In genomic region chr1:239815074-239815473, GRCh38 we compare ENCODE assay signal across 20 cellular contexts.
A peak's percentile ranks its signal among the peaks of the same experiment; 100 is the strongest.
DNase-seq lines count a peak whose midpoint lies in the region; ATAC-seq and TF ChIP-seq lines count a peak whose summit lies in the region.
"Had no signal": no experiment of that assay in that cellular context is flagged by ENCODE, and none has a peak within 500 bp of the region (broad histone marks: within the 10 kb centered on the region; RNA-seq: fewer than 3 reads in every experiment).

No MANE protein-coding gene starts in this region.

- TF ChIP-seq EP300 in stomach (IDR thresholded peaks at IDR 0.05) = no peak

- intact Hi-C loops in dorsolateral prefrontal cortex (cut with DNase I) (no loop called here), stomach (cut with DNase I; ENCODE audit: low total_unique reads) (no loop called here)

- H3K27ac ChIP-seq in HUES64 (ENCODE audit: low read depth, low read length) = peak overlapping the region; percentile 58
- peak overlapping the region in 36 of 59 donors; percentile 9 to 82 (median 48) for H3K27ac ChIP-seq in dorsolateral prefrontal cortex
- peak overlapping the region in 3 of 5 donors; percentile 15 to 86 (median 67) for H3K27ac ChIP-seq in stomach
- H3K27ac ChIP-seq: BLaER1, left ventricle myocardium inferior, parathyroid adenoma, SK-N-MC, suprapubic skin had no signal

- no peaks in the 10 kb centered on the region for H3K36me3 ChIP-seq in HUES64 (ENCODE audit: insufficient read depth, low read length)
- H3K36me3 ChIP-seq in stomach = no peaks in the 10 kb centered on the region
- H3K36me3 ChIP-seq: BLaER1, left ventricle myocardium inferior, suprapubic skin had no signal

- TF ChIP-seq CTCF in dorsolateral prefrontal cortex (IDR thresholded peaks at IDR 0.05 in 54 of 56, conservative IDR thresholded peaks at IDR 0.05 in 2 of 56; ENCODE audit: low read depth in 1 of 56, partially characterized antibody in 56 of 56) (no peak), stomach (IDR thresholded peaks at IDR 0.05) (no peak)

- H3K27me3 ChIP-seq in HUES64 (ENCODE audit: insufficient read depth, low read length) (no peaks in the 10 kb centered on the region), dorsolateral prefrontal cortex (no peaks in the 10 kb centered on the region), stomach (no peaks in the 10 kb centered on the region)
- H3K27me3 ChIP-seq: BLaER1, suprapubic skin had no signal

- H3K9ac ChIP-seq in HUES64 (ENCODE audit: low read depth, low read length) = no peak overlapping the region
- H3K9ac ChIP-seq: BLaER1, parathyroid adenoma had no signal

- no peaks in the 10 kb centered on the region for H3K9me3 ChIP-seq in HUES64 (ENCODE audit: insufficient read depth, low read depth, low read length)
- H3K9me3 ChIP-seq in stomach = no peaks in the 10 kb centered on the region
- H3K9me3 ChIP-seq: BLaER1, left ventricle myocardium inferior, suprapubic skin had no signal

- no peak for TF ChIP-seq POLR2A in stomach (IDR thresholded peaks at IDR 0.05)

- H3K4me3 ChIP-seq in HUES64 (ENCODE audit: low read length) (no peak overlapping the region), dorsolateral prefrontal cortex (peak overlapping the region in 1 of 59 donors; percentile 13), stomach (no peak overlapping the region)
- H3K4me3 ChIP-seq: BLaER1, left ventricle myocardium inferior, SK-N-MC, suprapubic skin had no signal

- DNase-seq in activated CD4-positive, CD25-positive, alpha-beta regulatory T cell treated with anti-CD3 and anti-CD28 coated beads, Interleukin-2, amount 50 U/mL, for 72 hours = no peak
- no peak for DNase-seq in dorsolateral prefrontal cortex
- no peak for DNase-seq in stomach
- DNase-seq in OCI-M1 (lab: John Stamatoyannopoulos, UW) = no peak
- DNase-seq in activated CD8-positive, alpha-beta memory T cell treated with anti-CD3 and anti-CD28 coated beads for 24 hours = no peak
- no peak for DNase-seq in NCI-H1105 treated with DMSO at 0.1 percent for 48 hours (lab: John Stamatoyannopoulos, UW)
- DNase-seq: 8988T; activated CD4-positive, alpha-beta T cell treated with anti-CD3 and anti-CD28 coated beads for 48 hours; erythroblast; left ventricle myocardium inferior; NCI-H146; NCI-H2171 treated with DMSO at 0.1 percent for 48 hours; small intestine; stimulated activated CD4-positive, alpha-beta T cell treated with anti-CD3 and anti-CD28 coated beads, Interleukin-4, amount 100 ng/mL, for 4 hours had no signal

- WGBS in HUES64 = 92% methylated on average over 4 of the region's 4 CpGs
- 75 to 96% (median 87%) methylated on average over 4 of the region's 4 CpGs for WGBS in stomach, 5 donors

- peak; percentile 30 to 47 for ATAC-seq in activated CD4-positive, CD25-positive, alpha-beta regulatory T cell treated with anti-CD3 and anti-CD28 coated beads, Interleukin-2, amount 50 U/mL, for 24 hours

- peaks cover 46% of the 10 kb centered on the region for H3K4me1 ChIP-seq in HUES64 (ENCODE audit: insufficient read depth, low read length)
- peaks cover 6 to 43% (median 31%) of the 10 kb centered on the region in 4 donors for H3K4me1 ChIP-seq in stomach
- H3K4me1 ChIP-seq: BLaER1, left ventricle myocardium inferior, parathyroid adenoma had no signal
